17 cellular contexts compared by ENCODE assay signal in genomic region chr16:31461921-31462804, GRCh38. TPM values are rescaled to one million over a fixed set of nuclear protein-coding genes. Genes with fewer than 3 reads are reported as not detected.
"Had no signal": no experiment of that assay in that cellular context is flagged by ENCODE, and none has a peak within 500 bp of the region (broad histone marks: within the 10 kb centered on the region; RNA-seq: fewer than 3 reads in every experiment).

No MANE protein-coding gene starts in this region.

- DNase-seq: activated CD4-positive, alpha-beta T cell treated with anti-CD3 and anti-CD28 coated beads, Interleukin-2, amount 50 U/mL, for 4 hours; activated gamma-delta T cell; activated T-cell treated with anti-CD3 and anti-CD28 coated beads, Interleukin-2, amount 50 U/mL, for 4 hours; esophagus squamous epithelium; foreskin keratinocyte; mesendoderm had no signal

- H3K27me3 ChIP-seq: dorsolateral prefrontal cortex, esophagus squamous epithelium, foreskin keratinocyte, ovary, tibial nerve had no signal

- H3K9me3 Mint-ChIP-seq: activated T-cell treated with anti-CD3 and anti-CD28 coated beads, Interleukin-2, amount 50 U/mL, for 4 hours; stimulated activated memory B cell treated with anti-CD40 and anti-IgM and Interleukin-4, amounts not matched to agents 10 μg/mL and 1 μg/mL and 100 μg/mL, for 72 hours had no signal

- H3K27ac ChIP-seq: dorsolateral prefrontal cortex, foreskin keratinocyte, ovary, tibial nerve had no signal

- H3K4me3 Mint-ChIP-seq: activated naive CD8-positive, alpha-beta T cell; activated T-cell treated with anti-CD3 and anti-CD28 coated beads, Interleukin-2, amount 50 U/mL, for 4 hours; stimulated activated memory B cell treated with anti-CD40 and anti-IgM and Interleukin-4, amounts not matched to agents 10 μg/mL and 1 μg/mL and 100 μg/mL, for 72 hours had no signal

- H3K27ac Mint-ChIP-seq: activated naive CD8-positive, alpha-beta T cell had no signal

- H3K9me3 ChIP-seq: esophagus squamous epithelium, ovary, tibial nerve had no signal

- ATAC-seq: activated T-cell treated with anti-CD3 and anti-CD28 coated beads, Interleukin-2, amount 50 U/mL, for 4 hours; foreskin keratinocyte; stimulated activated memory B cell treated with anti-CD40 and anti-IgM and Interleukin-4, amounts not matched to agents 10 μg/mL and 1 μg/mL and 100 μg/mL, for 72 hours had no signal

- H3K27me3 Mint-ChIP-seq: activated naive CD8-positive, alpha-beta T cell; stimulated activated memory B cell treated with anti-CD40 and anti-IgM and Interleukin-4, amounts not matched to agents 10 μg/mL and 1 μg/mL and 100 μg/mL, for 72 hours had no signal

- H3K36me3 ChIP-seq: ovary had no signal

- H3K4me3 ChIP-seq: dorsolateral prefrontal cortex, esophagus squamous epithelium, ovary, skin epidermis, tibial nerve had no signal

- H3K4me1 ChIP-seq: foreskin keratinocyte had no signal

RNA-seq across cellular contexts. Expression of gene SLC5A2, which starts 20.8 kb away (rescaled TPM):
- total RNA-seq: activated T-cell treated with anti-CD3 and anti-CD28 coated beads, Interleukin-2, amount 50 U/mL, for 4 hours; esophagus squamous epithelium; subcutaneous adipose tissue; T-helper 2 cell treated with Interferon-gamma antibody and Interleukin-4, amounts not matched to agents 100 ng/mL and 5 ng/mL, for 36 hours; tibial nerve had no signal
- polyA plus RNA-seq: neural cell had no signal

RNA-seq across cellular contexts. Expression of gene COX6A2, which starts 34.0 kb away (rescaled TPM):
- total RNA-seq: activated T-cell treated with anti-CD3 and anti-CD28 coated beads, Interleukin-2, amount 50 U/mL, for 4 hours; cerebellum; esophagus squamous epithelium; foreskin keratinocyte; ovary; renal cortical epithelial cell; subcutaneous adipose tissue; T-helper 2 cell treated with Interferon-gamma antibody and Interleukin-4, amounts not matched to agents 100 ng/mL and 5 ng/mL, for 36 hours; tibial nerve had no signal
- polyA plus RNA-seq: foreskin keratinocyte, neural cell had no signal
